17 cellular contexts compared by ENCODE assay signal in genomic region chr5:11143456-11144267, GRCh38.
A peak's percentile ranks its signal among the peaks of the same experiment; 100 is the strongest.
DNase-seq lines count a peak whose midpoint lies in the region; ATAC-seq, FAIRE-seq and TF ChIP-seq lines count a peak whose summit lies in the region.
"Had no signal": no experiment of that assay in that cellular context is flagged by ENCODE, and none has a peak within 500 bp of the region (broad histone marks: within the 10 kb centered on the region; RNA-seq: fewer than 3 reads in every experiment).

No MANE protein-coding gene starts in this region.

- H3K36me3 Mint-ChIP-seq in CD4-positive, alpha-beta T cell (ENCODE audit: low read depth): no peaks in the 10 kb centered on the region
- H3K36me3 Mint-ChIP-seq: activated naive CD4-positive, alpha-beta T cell treated with anti-CD3 and anti-CD28 coated beads, Interleukin-2, amount 50 U/mL, for 24 hours had no signal

- H3K9me3 ChIP-seq in CD4-positive, alpha-beta T cell (ENCODE audit: control insufficient read depth, low read length): no peaks in the 10 kb centered on the region
- H3K9me3 ChIP-seq: pancreas had no signal

- no peak overlapping the region for H3K27ac ChIP-seq in CD4-positive, alpha-beta T cell (ENCODE audit: low read depth, low read length)
- no peak overlapping the region for H3K27ac ChIP-seq in dorsolateral prefrontal cortex
- H3K27ac ChIP-seq: GM23248, pancreas, PC-9 had no signal

- CTCF ChIA-PET in CD4-positive, alpha-beta T cell (lab: Charles Lee): no interaction called here

- H3K27me3 Mint-ChIP-seq in CD4-positive, alpha-beta T cell: no peaks in the 10 kb centered on the region
- H3K27me3 Mint-ChIP-seq: activated naive CD4-positive, alpha-beta T cell treated with anti-CD3 and anti-CD28 coated beads, Interleukin-2, amount 50 U/mL, for 24 hours had no signal

- H3K4me3 ChIP-seq in GM12865 (ENCODE audit: low read depth, low read length): no peak overlapping the region
- H3K4me3 ChIP-seq in dorsolateral prefrontal cortex: no peak overlapping the region
- H3K4me3 ChIP-seq: GM23248, lung, pancreas, PC-9 had no signal

- no peak overlapping the region for H3K4me3 Mint-ChIP-seq in CD4-positive, alpha-beta T cell
- H3K4me3 Mint-ChIP-seq: activated naive CD4-positive, alpha-beta T cell treated with anti-CD3 and anti-CD28 coated beads, Interleukin-2, amount 50 U/mL, for 24 hours had no signal

- POLR2A ChIA-PET in CD4-positive, alpha-beta T cell (lab: Charles Lee): no interaction called here

- peak; percentile 34 for DNase-seq in GM12865 (ENCODE audit: low read depth)
- DNase-seq in GM19239 (ENCODE audit: insufficient read length, low spot score): no peak
- DNase-seq in astrocyte of the hippocampus (ENCODE audit: low read depth, low spot score): peak; percentile 51
- no peak for DNase-seq in CD4-positive, alpha-beta T cell
- DNase-seq in dorsolateral prefrontal cortex: no peak
- no peak for DNase-seq in NCI-H146 treated with DMSO at 0.1 percent for 48 hours (lab: John Stamatoyannopoulos, UW; ENCODE audit: unreplicated experiment)
- DNase-seq in globus pallidus (ENCODE audit: low spot score): no peak
- DNase-seq: effector CD4-positive, alpha-beta T cell; GM23248; head of caudate nucleus; NCI-H146; pancreas; PC-9 had no signal

- peak; percentile 72 for ATAC-seq in HG02981 (IDR thresholded peaks at IDR 0.05; ENCODE audit: unreplicated experiment)
- ATAC-seq in CD4-positive, alpha-beta T cell (ENCODE audit: poor library complexity): no peak
- ATAC-seq: pancreas had no signal

- no peak overlapping the region for H3K27ac Mint-ChIP-seq in CD4-positive, alpha-beta T cell
- H3K27ac Mint-ChIP-seq: activated naive CD4-positive, alpha-beta T cell treated with anti-CD3 and anti-CD28 coated beads, Interleukin-2, amount 50 U/mL, for 24 hours had no signal

- no peaks in the 10 kb centered on the region for H3K9me3 Mint-ChIP-seq in CD4-positive, alpha-beta T cell
- H3K9me3 Mint-ChIP-seq: activated naive CD4-positive, alpha-beta T cell treated with anti-CD3 and anti-CD28 coated beads, Interleukin-2, amount 50 U/mL, for 24 hours had no signal

- intact Hi-C loops in CD4-positive, alpha-beta T cell (cut with DNase I, micrococcal nuclease): no loop called here
- intact Hi-C loops in dorsolateral prefrontal cortex (cut with DNase I): no loop called here

- no peaks in the 10 kb centered on the region for H3K27me3 ChIP-seq in CD4-positive, alpha-beta T cell (ENCODE audit: control insufficient read depth, insufficient read depth, low read length)
- no peaks in the 10 kb centered on the region for H3K27me3 ChIP-seq in dorsolateral prefrontal cortex
- H3K27me3 ChIP-seq: pancreas had no signal

- H3K4me1 Mint-ChIP-seq in CD4-positive, alpha-beta T cell (ENCODE audit: low read depth): no peaks in the 10 kb centered on the region
- H3K4me1 Mint-ChIP-seq: activated naive CD4-positive, alpha-beta T cell treated with anti-CD3 and anti-CD28 coated beads, Interleukin-2, amount 50 U/mL, for 24 hours had no signal

- FAIRE-seq in GM19239 (lab: Jason Lieb, UNC): peak; percentile 73
- FAIRE-seq: pancreas, urothelium cell line had no signal

- TF ChIP-seq CTCF in GM12865 (IDR thresholded peaks at IDR 0.05; ENCODE audit: insufficient read depth, low read depth, low read length, missing control alignments) (no peak), dorsolateral prefrontal cortex (IDR thresholded peaks at IDR 0.05 in 54 of 56, conservative IDR thresholded peaks at IDR 0.05 in 2 of 56; ENCODE audit: low read depth in 1 of 56, partially characterized antibody in 56 of 56) (no peak)
- no peak for TF ChIP-seq CTCF in CD4-positive, alpha-beta T cell (IDR thresholded peaks at IDR 0.05)

Comparison
In these comparisons a context has a peak if more than half of its experiments do, and no peak if none do; other contexts are left out.
1. DNase-seq: peak in GM12865 (single experiment) and astrocyte of the hippocampus (single experiment); none in GM19239 (single experiment), CD4-positive, alpha-beta T cell (0 of 10), dorsolateral prefrontal cortex (0 of 10), NCI-H146 treated with DMSO at 0.1 percent for 48 hours (single experiment) and globus pallidus (single experiment).